ENCODE assay signal across 28 cellular contexts in genomic region chr6:7006536-7007191, GRCh38.
DNase-seq lines count a peak whose midpoint lies in the region; ATAC-seq, FAIRE-seq and TF ChIP-seq lines count a peak whose summit lies in the region.
"Had no signal": no experiment of that assay in that cellular context is flagged by ENCODE, and none has a peak within 500 bp of the region (broad histone marks: within the 10 kb centered on the region; RNA-seq: fewer than 3 reads in every experiment).

No MANE protein-coding gene starts in this region.

- H3K4me1 Mint-ChIP-seq in activated CD8-positive, alpha-beta T cell treated with anti-CD3 and anti-CD28 coated beads for 36 hours (ENCODE audit: low read depth) = peaks cover 16% of the 10 kb centered on the region
- no peaks in the 10 kb centered on the region for H3K4me1 Mint-ChIP-seq in activated CD8-positive, alpha-beta T cell treated with anti-CD3 and anti-CD28 coated beads, Interleukin-2, amount 10 ng/mL, durations not matched to agents 7 days and 5 days (ENCODE audit: low read depth)
- H3K4me1 Mint-ChIP-seq: CD8-positive, alpha-beta memory T cell had no signal

- CTCF ChIA-PET in activated CD8-positive, alpha-beta T cell treated with anti-CD3 and anti-CD28 coated beads for 36 hours (lab: Charles Lee) = no interaction called here
- CTCF ChIA-PET in activated CD8-positive, alpha-beta T cell treated with anti-CD3 and anti-CD28 coated beads, Interleukin-2, amount 10 ng/mL, durations not matched to agents 7 days and 5 days (lab: Charles Lee) = no interaction called here
- CTCF ChIA-PET in HepG2 (lab: Yijun Ruan, JAX; ENCODE audit: low intra/inter-chr PET ratio, low total read pairs) = no interaction called here

- H3K27ac ChIP-seq in HepG2 (ENCODE audit: extremely low read length, insufficient read depth, low read length) (no peak overlapping the region), right lobe of liver (no peak overlapping the region), small intestine (ENCODE audit: low read depth in 1 of 2, low read length in 1 of 2) (no peak overlapping the region), transverse colon (no peak overlapping the region)

- BruUV-seq in HepG2 (replicated peaks; lab: Mats Ljungman, UMichigan) = no TSS peak

- peaks cover 10% of the 10 kb centered on the region for H3K27me3 Mint-ChIP-seq in activated CD8-positive, alpha-beta T cell treated with anti-CD3 and anti-CD28 coated beads for 36 hours
- H3K27me3 Mint-ChIP-seq in activated CD8-positive, alpha-beta T cell treated with anti-CD3 and anti-CD28 coated beads, Interleukin-2, amount 10 ng/mL, durations not matched to agents 7 days and 5 days (ENCODE audit: low read depth) = peaks cover 3% of the 10 kb centered on the region

- H3K27me3 ChIP-seq in HepG2 (ENCODE audit: control insufficient read depth in 1 of 2, insufficient read depth in 2 of 2, low read length in 2 of 2) (no peaks in the 10 kb centered on the region; a peak in 2 of 5 replicates), right lobe of liver (no peaks in the 10 kb centered on the region), small intestine (ENCODE audit: control insufficient read depth in 2 of 2, insufficient read depth in 2 of 2, low read length in 2 of 2) (no peaks in the 10 kb centered on the region), transverse colon (no peaks in the 10 kb centered on the region)
- H3K27me3 ChIP-seq: BE2C had no signal

- no peaks in the 10 kb centered on the region for H3K36me3 Mint-ChIP-seq in activated CD8-positive, alpha-beta T cell treated with anti-CD3 and anti-CD28 coated beads for 36 hours (ENCODE audit: low read depth)
- H3K36me3 Mint-ChIP-seq in activated CD8-positive, alpha-beta T cell treated with anti-CD3 and anti-CD28 coated beads, Interleukin-2, amount 10 ng/mL, durations not matched to agents 7 days and 5 days (ENCODE audit: low read depth) = no peaks in the 10 kb centered on the region
- H3K36me3 Mint-ChIP-seq: CD14-positive monocyte; CD8-positive, alpha-beta memory T cell had no signal

- no peaks in the 10 kb centered on the region for H3K9me3 Mint-ChIP-seq in activated CD8-positive, alpha-beta T cell treated with anti-CD3 and anti-CD28 coated beads for 36 hours
- no peaks in the 10 kb centered on the region for H3K9me3 Mint-ChIP-seq in activated CD8-positive, alpha-beta T cell treated with anti-CD3 and anti-CD28 coated beads, Interleukin-2, amount 10 ng/mL, durations not matched to agents 7 days and 5 days (ENCODE audit: insufficient read depth)
- H3K9me3 Mint-ChIP-seq: CD14-positive monocyte had no signal

- H3K4me1 ChIP-seq in HepG2 (ENCODE audit: insufficient read depth, low read length) (0 out of 2 replicates have a peak, but pooled peaks cover 4% of the 10 kb centered on the region), right lobe of liver (no peaks in the 10 kb centered on the region), small intestine (ENCODE audit: control insufficient read depth in 2 of 2, insufficient read depth in 1 of 2, low read depth in 1 of 2, low read length in 1 of 2) (no peaks in the 10 kb centered on the region), transverse colon (no peaks in the 10 kb centered on the region)
- H3K4me1 ChIP-seq: BE2C had no signal

- H3K4me3 Mint-ChIP-seq in activated CD8-positive, alpha-beta T cell treated with anti-CD3 and anti-CD28 coated beads for 36 hours = no peak overlapping the region
- no peak overlapping the region for H3K4me3 Mint-ChIP-seq in activated CD8-positive, alpha-beta T cell treated with anti-CD3 and anti-CD28 coated beads, Interleukin-2, amount 10 ng/mL, durations not matched to agents 7 days and 5 days
- H3K4me3 Mint-ChIP-seq: CD14-positive monocyte; CD8-positive, alpha-beta memory T cell had no signal

- FAIRE-seq in HepG2 (lab: Jason Lieb, UNC) (no peak), small intestine (lab: Jason Lieb, UNC) (no peak)
- FAIRE-seq: GM12892, H1, RCC 7860 had no signal

- no peak for TF ChIP-seq RAD21 in HepG2 (CRISPR knock-in tag; IDR thresholded peaks at IDR 0.05)

- no peak overlapping the region for H3K4me2 ChIP-seq in HepG2 (ENCODE audit: low read depth, low read length)

- H3K4me3 ChIP-seq in HepG2 (replicated peaks in 1 of 3; ENCODE audit: insufficient read depth in 1 of 3, low read depth in 2 of 3, low read length in 3 of 3) (no peak overlapping the region), right lobe of liver (no peak overlapping the region), small intestine (ENCODE audit: low read depth in 1 of 2, low read length in 2 of 2) (no peak overlapping the region), transverse colon (no peak overlapping the region)

- peak; percentile 84 for ATAC-seq in activated CD8-positive, alpha-beta T cell treated with anti-CD3 and anti-CD28 coated beads for 36 hours
- no peak for ATAC-seq in activated CD8-positive, alpha-beta T cell treated with anti-CD3 and anti-CD28 coated beads, Interleukin-2, amount 10 ng/mL, durations not matched to agents 7 days and 5 days
- ATAC-seq in HepG2 = peak; percentile 44; the same call in 1 of the 3 replicates
- no peak for ATAC-seq in right lobe of liver
- ATAC-seq in HG03135 (IDR thresholded peaks at IDR 0.05; ENCODE audit: unreplicated experiment) = no peak
- ATAC-seq: HCT116 had no signal

- H3K36me3 ChIP-seq in HepG2 (replicated peaks in 1 of 2; ENCODE audit: control insufficient read depth in 1 of 2, insufficient read depth in 2 of 2, low read length in 2 of 2) (no peaks in the 10 kb centered on the region), right lobe of liver (no peaks in the 10 kb centered on the region), small intestine (ENCODE audit: control insufficient read depth in 2 of 2, insufficient read depth in 2 of 2, low read length in 2 of 2) (no peaks in the 10 kb centered on the region), transverse colon (no peaks in the 10 kb centered on the region)
- H3K36me3 ChIP-seq: BE2C had no signal

- H3K9ac ChIP-seq in HepG2 (ENCODE audit: insufficient read depth, low read depth, low read length) = no peak overlapping the region

- intact Hi-C loops in activated CD8-positive, alpha-beta T cell treated with anti-CD3 and anti-CD28 coated beads for 36 hours (cut with micrococcal nuclease) = no loop called here
- intact Hi-C loops in HepG2 (cut with micrococcal nuclease; ENCODE audit: unreplicated experiment) (no loop called here), right lobe of liver (cut with DNase I) (no loop called here), transverse colon (cut with DNase I; ENCODE audit: low total_unique reads) (no loop called here)

- 28% methylated on average over 4 of the region's 4 CpGs for WGBS in HepG2 (ENCODE audit: low lambda C conversion rate)
- WGBS in right lobe of liver (ENCODE audit: insufficient coverage, low coverage, low lambda C conversion rate, missing lambda C conversion rate) = 80% methylated on average over 4 of the region's 4 CpGs
- WGBS in small intestine, 3 donors = 63 to 64% (median 64%) methylated on average over 4 of the region's 4 CpGs
- WGBS in transverse colon (ENCODE audit: low coverage in 1 of 2), 2 donors = 82 to 83% methylated on average over 4 of the region's 4 CpGs

- H4K20me1 ChIP-seq in HepG2 (ENCODE audit: insufficient read depth, low read length) = no peaks in the 10 kb centered on the region

- no peak for TF ChIP-seq POLR2A in HepG2 (IDR thresholded peaks at IDR 0.05; ENCODE audit: insufficient read depth in 1 of 2, low read depth in 2 of 2, low read length in 2 of 2)
- no peak for TF ChIP-seq POLR2A in right lobe of liver (IDR thresholded peaks at IDR 0.05)
- no peak for TF ChIP-seq POLR2A in transverse colon (IDR thresholded peaks at IDR 0.05)

- TF ChIP-seq EP300 in HepG2 (IDR thresholded peaks at IDR 0.05; ENCODE audit: low read depth in 2 of 2, low read length in 2 of 2) (no peak), HepG2 (CRISPR knock-in tag; IDR thresholded peaks at IDR 0.05; ENCODE audit: borderline replicate concordance) (no peak), transverse colon (IDR thresholded peaks at IDR 0.05; ENCODE audit: low read depth) (no peak)

- H3K79me2 ChIP-seq in HepG2 (ENCODE audit: insufficient read depth, low read length) = no peaks in the 10 kb centered on the region

- in situ Hi-C loops in HepG2 (cut with HindIII; ENCODE audit: extremely low pct_ligation_motif_present, low pct_unique_long_range_greater_than_20kb) = no loop called here
- in situ Hi-C loops in transverse colon (cut with MboI; ENCODE audit: low pct_ligation_motif_present in 1 of 4, low pct_unique_long_range_greater_than_20kb in 1 of 4, low sequenced_read_pairs in 3 of 4) = no loop called here

- H3K27ac Mint-ChIP-seq in activated CD8-positive, alpha-beta T cell treated with anti-CD3 and anti-CD28 coated beads for 36 hours = no peak overlapping the region
- H3K27ac Mint-ChIP-seq in activated CD8-positive, alpha-beta T cell treated with anti-CD3 and anti-CD28 coated beads, Interleukin-2, amount 10 ng/mL, durations not matched to agents 7 days and 5 days = no peak overlapping the region
- H3K27ac Mint-ChIP-seq: CD8-positive, alpha-beta memory T cell had no signal

- peak; percentile 7 for DNase-seq in activated CD8-positive, alpha-beta T cell treated with anti-CD3 and anti-CD28 coated beads for 36 hours
- DNase-seq in activated CD8-positive, alpha-beta T cell treated with anti-CD3 and anti-CD28 coated beads, Interleukin-2, amount 10 ng/mL, durations not matched to agents 7 days and 5 days = no peak
- DNase-seq in HepG2 (ENCODE audit: low spot score) = no peak
- no peak for DNase-seq in right lobe of liver
- peak; percentile 17 for DNase-seq in small intestine
- DNase-seq in transverse colon = no peak
- DNase-seq: 8988T; ACHN; BE2C; CD8-positive, alpha-beta memory T cell; DMS 273 treated with DMSO at 0.1 percent for 48 hours; DMS79; GF-D8; KBM-7; MV-4-11; NCI-H1105; NCI-H1436 treated with DMSO at 0.1 percent for 48 hours; NCI-H187 treated with DMSO at 0.1 percent for 48 hours; NCI-H2107; NCI-H524; NCI-H748 treated with DMSO at 0.1 percent for 48 hours; SIG-M5 had no signal

- no peak overlapping the region for H2AFZ ChIP-seq in HepG2 (ENCODE audit: low read length)

- POLR2A ChIA-PET in activated CD8-positive, alpha-beta T cell treated with anti-CD3 and anti-CD28 coated beads for 36 hours (lab: Charles Lee) = interaction anchor here (0.6 kb wide), 2 partner anchors 21 to 108 kb away, joined by 3 to 4 read pairs; no protein-coding TSS in a partner anchor
- POLR2A ChIA-PET in activated CD8-positive, alpha-beta T cell treated with anti-CD3 and anti-CD28 coated beads, Interleukin-2, amount 10 ng/mL, durations not matched to agents 7 days and 5 days (lab: Charles Lee) = no interaction called here
- POLR2A ChIA-PET in HepG2 (lab: Yijun Ruan, JAX) = no interaction called here

- TF ChIP-seq CTCF in activated CD8-positive, alpha-beta T cell treated with anti-CD3 and anti-CD28 coated beads for 36 hours (IDR thresholded peaks at IDR 0.05) = no peak
- TF ChIP-seq CTCF in HepG2 (CRISPR knock-in tag; IDR thresholded peaks at IDR 0.05) (no peak), right lobe of liver (IDR thresholded peaks at IDR 0.05) (no peak), transverse colon (IDR thresholded peaks at IDR 0.05) (no peak)

- H3K9me3 ChIP-seq in HepG2 (ENCODE audit: low read length) = no peaks in the 10 kb centered on the region
- H3K9me3 ChIP-seq in right lobe of liver = no peaks in the 10 kb centered on the region
- no peaks in the 10 kb centered on the region for H3K9me3 ChIP-seq in small intestine (ENCODE audit: control insufficient read depth, low read depth)
- H3K9me3 ChIP-seq in transverse colon = no peaks in the 10 kb centered on the region
- H3K9me3 ChIP-seq: BE2C had no signal

TF ChIP-seq in HepG2, 621 proteins besides CTCF, POLR2A, EP300 and RAD21 (continues in another document):
- no peak for TF ChIP-seq ZFX (CRISPR knock-in tag; IDR thresholded peaks at IDR 0.05; ENCODE audit: low read depth)

Comparison
In these comparisons a context has a peak if more than half of its experiments do, and no peak if none do; other contexts are left out.
1. ATAC-seq: peak in activated CD8-positive, alpha-beta T cell treated with anti-CD3 and anti-CD28 coated beads for 36 hours (single experiment) and HepG2 (single experiment); none in activated CD8-positive, alpha-beta T cell treated with anti-CD3 and anti-CD28 coated beads, Interleukin-2, amount 10 ng/mL, durations not matched to agents 7 days and 5 days (single experiment), right lobe of liver (0 of 4) and HG03135 (single experiment).
2. DNase-seq: peak in activated CD8-positive, alpha-beta T cell treated with anti-CD3 and anti-CD28 coated beads for 36 hours (single experiment) and small intestine (single experiment); none in activated CD8-positive, alpha-beta T cell treated with anti-CD3 and anti-CD28 coated beads, Interleukin-2, amount 10 ng/mL, durations not matched to agents 7 days and 5 days (single experiment), HepG2 (single experiment), right lobe of liver (0 of 3) and transverse colon (single experiment).